In genomic region chr22:42893366-42894150, GRCh38 we compare ENCODE assay signal across 12 cellular contexts. TPM values are rescaled to one million over a fixed set of nuclear protein-coding genes. Genes with fewer than 3 reads are reported as not detected.
DNase-seq lines count a peak whose midpoint lies in the region; ATAC-seq and TF ChIP-seq lines count a peak whose summit lies in the region.
"Had no signal": no experiment of that assay in that cellular context is flagged by ENCODE, and none has a peak within 500 bp of the region (broad histone marks: within the 10 kb centered on the region; RNA-seq: fewer than 3 reads in every experiment).

No MANE protein-coding gene starts in this region.

- peak overlapping the region; percentile 52 for H3K27ac Mint-ChIP-seq in activated T-helper 1 cell treated with anti-CD3 and anti-CD28 coated beads, Interleukin-12 subunit alpha, Interleukin-12 subunit beta, Interleukin-2, Interleukin-4 antibody, amounts not matched to agents 30 ng/mL and 10 ng/mL and 1 ng/mL, durations not matched to agents 14 hours and 24 hours and 36 hours

- H3K9me3 Mint-ChIP-seq in activated T-helper 1 cell treated with anti-CD3 and anti-CD28 coated beads, Interleukin-12 subunit alpha, Interleukin-12 subunit beta, Interleukin-2, Interleukin-4 antibody, amounts not matched to agents 30 ng/mL and 10 ng/mL and 1 ng/mL, durations not matched to agents 14 hours and 24 hours and 36 hours = no peaks in the 10 kb centered on the region

- no peak overlapping the region for H3K4me3 ChIP-seq in heart right ventricle
- H3K4me3 ChIP-seq in muscle layer of duodenum (ENCODE audit: low read depth in 1 of 2, low read length in 2 of 2) = no peak overlapping the region
- H3K4me3 ChIP-seq in upper lobe of right lung = no peak overlapping the region
- H3K4me3 ChIP-seq: mucosa of descending colon, tibial artery had no signal

- ATAC-seq in heart right ventricle (peak in 1 of 8 donors; percentile 12), Right ventricle myocardium inferior (no peak), upper lobe of right lung (no peak), GM18909 (IDR thresholded peaks at IDR 0.05; ENCODE audit: poor library complexity, unreplicated experiment) (no peak)

- H3K9me3 ChIP-seq in heart right ventricle (no peaks in the 10 kb centered on the region), muscle layer of duodenum (ENCODE audit: control insufficient read depth in 1 of 2, low read length in 2 of 2) (no peaks in the 10 kb centered on the region), upper lobe of right lung (no peaks in the 10 kb centered on the region)
- H3K9me3 ChIP-seq: mucosa of descending colon, tibial artery had no signal

- H3K4me1 ChIP-seq in heart right ventricle (peaks cover 15 to 96% (median 70%) of the 10 kb centered on the region in 9 donors), muscle layer of duodenum (ENCODE audit: control insufficient read depth in 1 of 2, insufficient read depth in 2 of 2, low read length in 2 of 2) (peaks cover 5 to 11% of the 10 kb centered on the region in 2 donors), upper lobe of right lung (peaks cover 53% of the 10 kb centered on the region)

- 83 to 87% methylated on average over 25 of the region's 25 CpGs for WGBS in heart right ventricle, 2 donors

- H3K27ac ChIP-seq in heart right ventricle = peak overlapping the region in 8 of 10 donors; percentile 53 to 91 (median 74)
- peak overlapping the region; percentile 45 for H3K27ac ChIP-seq in muscle layer of duodenum (ENCODE audit: low read length)
- peak overlapping the region; percentile 72 for H3K27ac ChIP-seq in upper lobe of right lung

- TF ChIP-seq CTCF in heart right ventricle (IDR thresholded peaks at IDR 0.05) (no peak), upper lobe of right lung (IDR thresholded peaks at IDR 0.05) (no peak)

- DNase-seq in heart right ventricle = no peak
- DNase-seq in Right ventricle myocardium inferior (ENCODE audit: missing footprints) = no peak
- no peak for DNase-seq in activated T-helper 1 cell treated with anti-CD3 and anti-CD28 coated beads, Interleukin-12 subunit alpha, Interleukin-12 subunit beta, Interleukin-2, Interleukin-4 antibody, amounts not matched to agents 30 ng/mL and 10 ng/mL and 1 ng/mL, durations not matched to agents 14 hours and 24 hours and 36 hours (ENCODE audit: low spot score)
- no peak for DNase-seq in upper lobe of right lung
- no peak for DNase-seq in activated T-cell treated with anti-CD3 and anti-CD28 coated beads, Interleukin-2, amount 50 U/mL, for 1 hour
- no peak for DNase-seq in NCI-H524 treated with DMSO at 0.1 percent for 48 hours (lab: John Stamatoyannopoulos, UW)
- DNase-seq: mucosa of descending colon, NCI-H1436 treated with DMSO at 0.1 percent for 48 hours, NCI-H345, tibial artery had no signal

- H3K4me1 Mint-ChIP-seq in activated T-helper 1 cell treated with anti-CD3 and anti-CD28 coated beads, Interleukin-12 subunit alpha, Interleukin-12 subunit beta, Interleukin-2, Interleukin-4 antibody, amounts not matched to agents 30 ng/mL and 10 ng/mL and 1 ng/mL, durations not matched to agents 14 hours and 24 hours and 36 hours (ENCODE audit: low read depth) = peaks cover 43% of the 10 kb centered on the region

- no peak overlapping the region for H3K4me3 Mint-ChIP-seq in activated T-helper 1 cell treated with anti-CD3 and anti-CD28 coated beads, Interleukin-12 subunit alpha, Interleukin-12 subunit beta, Interleukin-2, Interleukin-4 antibody, amounts not matched to agents 30 ng/mL and 10 ng/mL and 1 ng/mL, durations not matched to agents 14 hours and 24 hours and 36 hours

- H3K27me3 Mint-ChIP-seq in activated T-helper 1 cell treated with anti-CD3 and anti-CD28 coated beads, Interleukin-12 subunit alpha, Interleukin-12 subunit beta, Interleukin-2, Interleukin-4 antibody, amounts not matched to agents 30 ng/mL and 10 ng/mL and 1 ng/mL, durations not matched to agents 14 hours and 24 hours and 36 hours (ENCODE audit: insufficient read depth) = no peaks in the 10 kb centered on the region

- peaks cover 6% of the 10 kb centered on the region for H3K36me3 Mint-ChIP-seq in activated T-helper 1 cell treated with anti-CD3 and anti-CD28 coated beads, Interleukin-12 subunit alpha, Interleukin-12 subunit beta, Interleukin-2, Interleukin-4 antibody, amounts not matched to agents 30 ng/mL and 10 ng/mL and 1 ng/mL, durations not matched to agents 14 hours and 24 hours and 36 hours (ENCODE audit: low read depth)

- H3K27me3 ChIP-seq in heart right ventricle (no peaks in the 10 kb centered on the region), muscle layer of duodenum (ENCODE audit: low read depth, low read length) (no peaks in the 10 kb centered on the region), upper lobe of right lung (no peaks in the 10 kb centered on the region)
- H3K27me3 ChIP-seq: tibial artery had no signal

- intact Hi-C loops in heart right ventricle (cut with DNase I) = no loop called here
- intact Hi-C loops in Right ventricle myocardium inferior (cut with DNase I) = no loop called here
- intact Hi-C loops in activated T-helper 1 cell treated with anti-CD3 and anti-CD28 coated beads, Interleukin-12 subunit alpha, Interleukin-12 subunit beta, Interleukin-2, Interleukin-4 antibody, amounts not matched to agents 30 ng/mL and 10 ng/mL and 1 ng/mL, durations not matched to agents 14 hours and 24 hours and 36 hours (cut with micrococcal nuclease) = loop anchor here (2.0 kb wide), 1 partner anchor 37 kb away; the partner anchor contains the start of gene ARFGAP3
- intact Hi-C loops in upper lobe of right lung (cut with DNase I) = no loop called here

- H3K36me3 ChIP-seq in heart right ventricle (peaks cover 0 to 45% (median 13%) of the 10 kb centered on the region in 9 donors), muscle layer of duodenum (ENCODE audit: control insufficient read depth in 1 of 2, insufficient read depth in 2 of 2, low read length in 2 of 2) (peaks cover 15 to 44% of the 10 kb centered on the region in 2 donors), upper lobe of right lung (peaks cover 21% of the 10 kb centered on the region)

RNA-seq across cellular contexts. Expression of gene ARFGAP3, which starts 36.5 kb away (rescaled TPM):
- total RNA-seq in heart right ventricle = 10 to 100 TPM; 10.6 to 29.4 (median 23.2) TPM
- polyA plus RNA-seq in heart right ventricle = 10 to 100 TPM; 21.9 to 24.4 TPM
- total RNA-seq in Right ventricle myocardium inferior = 22.3 TPM
- total RNA-seq in activated T-helper 1 cell treated with anti-CD3 and anti-CD28 coated beads, Interleukin-12 subunit alpha, Interleukin-12 subunit beta, Interleukin-2, Interleukin-4 antibody, amounts not matched to agents 30 ng/mL and 10 ng/mL and 1 ng/mL, durations not matched to agents 14 hours and 24 hours and 36 hours = 38.0 and 42.3 TPM in 2 replicates
- total RNA-seq in upper lobe of right lung = 53.7 TPM
